Comparison of ENCODE assay signal across 8 cellular contexts in the genomic region with DNA sequence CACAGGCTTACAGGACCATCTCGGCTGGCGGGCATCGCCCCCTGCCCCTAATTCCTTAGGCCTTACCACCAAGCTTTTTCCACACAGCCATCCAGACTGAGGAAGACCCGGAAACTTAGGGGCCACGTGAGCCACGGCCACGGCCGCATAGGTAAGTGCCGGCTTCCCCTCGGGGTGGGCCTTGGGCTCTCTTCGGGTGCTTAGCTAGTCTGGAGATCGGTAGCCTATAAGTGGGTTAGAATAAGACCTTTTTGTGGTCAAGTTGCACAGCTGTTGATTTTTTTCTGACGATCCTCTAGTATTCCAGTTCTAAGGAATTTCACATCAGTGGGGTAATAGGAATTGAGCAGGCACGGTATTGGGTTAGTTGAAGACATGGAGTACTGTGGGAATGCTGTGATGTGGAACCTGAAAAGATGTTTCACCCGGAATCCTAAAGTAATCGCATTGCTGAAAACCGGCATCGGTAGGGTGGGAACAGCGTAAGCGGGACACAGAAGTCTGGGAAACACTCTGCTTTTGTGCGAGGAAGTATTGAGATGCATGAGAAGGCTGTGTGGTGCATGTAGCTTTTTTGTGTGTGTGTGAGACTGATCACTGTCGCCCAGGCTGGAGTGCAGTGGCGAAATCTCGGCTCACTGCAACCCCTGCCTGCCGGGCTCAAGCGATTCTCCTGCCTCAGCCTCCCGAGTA. TPM values are rescaled to one million over a fixed set of nuclear protein-coding genes. Genes with fewer than 3 reads are reported as not detected.
A peak's percentile ranks its signal among the peaks of the same experiment; 100 is the strongest.
DNase-seq lines count a peak whose midpoint lies in the region; ATAC-seq, FAIRE-seq and TF ChIP-seq lines count a peak whose summit lies in the region.

No MANE protein-coding gene starts in this region.

- no peaks in the 10 kb centered on the region for H3K9me3 ChIP-seq in CD8-positive, alpha-beta T cell (ENCODE audit: low read length)
- H3K9me3 ChIP-seq in HUES48 (ENCODE audit: control insufficient read depth, insufficient read depth, low read length) (no peaks in the 10 kb centered on the region), astrocyte (ENCODE audit: insufficient read depth, low read depth, low read length) (no peaks in the 10 kb centered on the region)

- FAIRE-seq in astrocyte (lab: Jason Lieb, UNC) = no peak

- H3K79me2 ChIP-seq in astrocyte (ENCODE audit: insufficient read depth, low read length) = peaks cover 48% of the 10 kb centered on the region

- H3K9ac ChIP-seq in HUES48 (ENCODE audit: low read depth, low read length) = peak overlapping the region; percentile 100
- peak overlapping the region; percentile 99 for H3K9ac ChIP-seq in astrocyte (ENCODE audit: low read length)

- peak overlapping the region; percentile 96 for H3K4me3 Mint-ChIP-seq in CD8-positive, alpha-beta T cell
- peak overlapping the region; percentile 99 for H3K4me3 Mint-ChIP-seq in astrocyte (ENCODE audit: unreplicated experiment)

- no peaks in the 10 kb centered on the region for H3K27me3 ChIP-seq in CD8-positive, alpha-beta T cell (ENCODE audit: insufficient read depth, low read length)
- H3K27me3 ChIP-seq in HUES48 (ENCODE audit: control insufficient read depth, insufficient read depth, low read length) (no peaks in the 10 kb centered on the region), astrocyte (ENCODE audit: insufficient read depth, low read length) (no peaks in the 10 kb centered on the region), kidney epithelial cell (ENCODE audit: control insufficient read depth, insufficient read depth, low read length) (no peaks in the 10 kb centered on the region)

- H3K4me2 ChIP-seq in astrocyte (ENCODE audit: low read length) = peak overlapping the region; percentile 92

- intact Hi-C loops in CD8-positive, alpha-beta T cell (cut with DNase I, micrococcal nuclease) = loop anchor here (2.0 to 10.0 kb wide), 18 partner anchors 228 to 1998 kb away; partner anchors contain the start of genes ADM (in 2 of the 2), AKIP1 (in 2 of the 2), PPFIBP2 (in 2 of the 2) and TMEM41B (in 2 of the 2)

- no peak for DNase-seq in CD8-positive, alpha-beta T cell
- DNase-seq in astrocyte (ENCODE audit: low read depth) (peak; percentile 14), kidney epithelial cell (ENCODE audit: low read depth) (no peak), hippocampal formation (lab: John Stamatoyannopoulos, UW) (no peak)
- DNase-seq in stimulated activated naive CD8-positive, alpha-beta T cell treated with anti-CD3 and anti-CD28 coated beads, Interleukin-15, Interleukin-2, amounts not matched to agents 100 U/mL and 50 U/mL, for 24 hours = peak; percentile 40

- ATAC-seq in CD8-positive, alpha-beta T cell = peak; percentile 5
- ATAC-seq in stimulated activated naive CD8-positive, alpha-beta T cell treated with anti-CD3 and anti-CD28 coated beads, Interleukin-15, Interleukin-2, amounts not matched to agents 100 U/mL and 50 U/mL, for 24 hours = no peak
- ATAC-seq in GM21723 (IDR thresholded peaks at IDR 0.05; ENCODE audit: unreplicated experiment) (no peak), GM18870 (IDR thresholded peaks at IDR 0.05; ENCODE audit: unreplicated experiment) (no peak)

- no peaks in the 10 kb centered on the region for H3K27me3 Mint-ChIP-seq in CD8-positive, alpha-beta T cell (ENCODE audit: low read depth)
- H3K27me3 Mint-ChIP-seq in astrocyte (ENCODE audit: low read depth, unreplicated experiment) = no peaks in the 10 kb centered on the region

- no peaks in the 10 kb centered on the region for H3K9me3 Mint-ChIP-seq in CD8-positive, alpha-beta T cell
- no peaks in the 10 kb centered on the region for H3K9me3 Mint-ChIP-seq in astrocyte (ENCODE audit: unreplicated experiment)

- POLR2A ChIA-PET in CD8-positive, alpha-beta T cell (lab: Charles Lee) = interaction anchor here (0.7 to 1.8 kb wide), 8 partner anchors 8 to 777 kb away, joined by 3 to 8 read pairs (median 4); partner anchors contain the start of genes EIF3F and ZNF143

- peaks cover 45% of the 10 kb centered on the region for H4K20me1 ChIP-seq in astrocyte (ENCODE audit: insufficient read depth, low read length)

- H3K27ac Mint-ChIP-seq in CD8-positive, alpha-beta T cell = peak overlapping the region; percentile 98
- H3K27ac Mint-ChIP-seq in astrocyte (ENCODE audit: unreplicated experiment) = peak overlapping the region; percentile 94

- peaks cover 27% of the 10 kb centered on the region for H3K36me3 ChIP-seq in CD8-positive, alpha-beta T cell (ENCODE audit: insufficient read depth, low read length)
- peaks cover 44% of the 10 kb centered on the region for H3K36me3 ChIP-seq in HUES48 (ENCODE audit: control insufficient read depth, insufficient read depth, low read length)
- peaks cover 30% of the 10 kb centered on the region for H3K36me3 ChIP-seq in astrocyte (ENCODE audit: insufficient read depth, low read length)
- H3K36me3 ChIP-seq in kidney epithelial cell (ENCODE audit: control insufficient read depth, insufficient read depth, low read length) = no peaks in the 10 kb centered on the region

- peaks cover 33% of the 10 kb centered on the region for H3K4me1 ChIP-seq in CD8-positive, alpha-beta T cell (ENCODE audit: insufficient read depth, low read length)
- H3K4me1 ChIP-seq in HUES48 (ENCODE audit: control insufficient read depth, insufficient read depth, low read length) = peaks cover 18% of the 10 kb centered on the region
- peaks cover 40% of the 10 kb centered on the region for H3K4me1 ChIP-seq in astrocyte (ENCODE audit: insufficient read depth, low read length)

- H3K4me1 Mint-ChIP-seq in CD8-positive, alpha-beta T cell (ENCODE audit: low read depth) = peaks cover 53% of the 10 kb centered on the region
- H3K4me1 Mint-ChIP-seq in astrocyte (ENCODE audit: low read depth, unreplicated experiment) = peaks cover 33% of the 10 kb centered on the region

- CTCF ChIA-PET in CD8-positive, alpha-beta T cell (lab: Charles Lee) = no interaction called here

- H3K36me3 Mint-ChIP-seq in CD8-positive, alpha-beta T cell = peaks cover 70% of the 10 kb centered on the region
- H3K36me3 Mint-ChIP-seq in astrocyte (ENCODE audit: low read depth, unreplicated experiment) = peaks cover 29% of the 10 kb centered on the region

- H3K4me3 ChIP-seq in CD8-positive, alpha-beta T cell (ENCODE audit: low read depth, low read length) = peak overlapping the region; percentile 63
- H3K4me3 ChIP-seq in HUES48 (ENCODE audit: low read depth, low read length) (peak overlapping the region; percentile 91), astrocyte (ENCODE audit: insufficient read depth, low read depth, low read length) (peak overlapping the region; percentile 97), kidney epithelial cell (ENCODE audit: low read depth, low read length) (peak overlapping the region; percentile 90)

- peak overlapping the region; percentile 53 for H2AFZ ChIP-seq in astrocyte (ENCODE audit: low read depth, low read length)

- TF ChIP-seq CTCF in CD8-positive, alpha-beta T cell (IDR thresholded peaks at IDR 0.05) = no peak
- TF ChIP-seq CTCF in astrocyte (IDR thresholded peaks at IDR 0.05; ENCODE audit: insufficient read depth, low read depth, low read length) = no peak
- no peak for TF ChIP-seq CTCF in kidney epithelial cell (IDR thresholded peaks at IDR 0.05; ENCODE audit: insufficient read depth, low read length, poor library complexity, severe bottlenecking)

- peak overlapping the region; percentile 82 for H3K27ac ChIP-seq in CD8-positive, alpha-beta T cell (ENCODE audit: low read depth, low read length)
- H3K27ac ChIP-seq in HUES48 (ENCODE audit: low read depth, low read length) = peak overlapping the region; percentile 99
- H3K27ac ChIP-seq in astrocyte (ENCODE audit: low read depth, low read length) = peak overlapping the region; percentile 98

RNA-seq across cellular contexts. Expression of gene RPL27A, which starts 0.7 kb away (rescaled TPM):
- total RNA-seq in CD8-positive, alpha-beta T cell = 1,000 to 10,000 TPM; 1,595 to 1,676 TPM
- total RNA-seq in astrocyte (573 and 682 TPM in 2 replicates), kidney epithelial cell (1,281 and 1,513 TPM in 2 replicates)

RNA-seq across cellular contexts. Expression of gene TRIM66, which starts 0.8 kb away (rescaled TPM):
- total RNA-seq in CD8-positive, alpha-beta T cell = 1 to 10 TPM; 8.6 to 9.1 TPM
- 7.3 and 8.8 TPM in 2 replicates for total RNA-seq in astrocyte
- total RNA-seq in kidney epithelial cell = 4.2 and 6.6 TPM in 2 replicates

Comparison
In these comparisons a context has a peak if more than half of its experiments do, and no peak if none do; other contexts are left out.
1. DNase-seq: peak in astrocyte (single experiment) and stimulated activated naive CD8-positive, alpha-beta T cell treated with anti-CD3 and anti-CD28 coated beads, Interleukin-15, Interleukin-2, amounts not matched to agents 100 U/mL and 50 U/mL, for 24 hours (single experiment); none in CD8-positive, alpha-beta T cell (0 of 7), kidney epithelial cell (single experiment) and hippocampal formation (0 of 2).
2. Peak in every context shown above with its lines, with median percentiles within 50 percentile points of each other: H3K27ac ChIP-seq and H3K4me3 ChIP-seq.